ENCODE assay signal across 16 cellular contexts in the genomic region with DNA sequence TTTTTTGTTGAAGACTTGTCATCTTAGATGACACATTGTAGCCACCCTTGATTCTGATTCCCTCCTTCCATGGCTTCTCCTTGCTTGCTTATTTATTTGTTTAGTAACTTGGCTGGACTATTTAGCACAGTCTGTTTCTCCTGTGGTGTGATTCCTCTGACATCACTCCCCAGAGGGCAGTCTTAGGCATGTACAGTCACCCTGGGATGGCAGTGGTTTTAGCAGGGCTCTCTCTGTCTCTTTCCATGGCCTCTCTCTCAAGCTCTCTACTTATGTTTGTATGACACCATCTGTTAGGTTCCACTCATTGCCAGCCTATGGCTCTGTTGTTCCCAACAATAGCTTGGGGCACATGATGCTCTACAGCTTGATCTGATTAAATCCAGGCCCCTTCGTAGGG.
DNase-seq lines count a peak whose midpoint lies in the region; ATAC-seq, FAIRE-seq and TF ChIP-seq lines count a peak whose summit lies in the region.
"Had no signal": no experiment of that assay in that cellular context is flagged by ENCODE, and none has a peak within 500 bp of the region (broad histone marks: within the 10 kb centered on the region; RNA-seq: fewer than 3 reads in every experiment).

No MANE protein-coding gene starts in this region.

- no peaks in the 10 kb centered on the region for H3F3A ChIP-seq in SK-N-SH (replicated peaks; ENCODE audit: insufficient read depth)

- peak overlapping the region; percentile 46 for H3K27ac Mint-ChIP-seq in stimulated activated naive CD8-positive, alpha-beta T cell treated with anti-CD3 and anti-CD28 coated beads, Interleukin-15, Interleukin-2, amounts not matched to agents 100 ng/mL and 50 ng/mL, for 24 hours
- H3K27ac Mint-ChIP-seq: activated CD4-positive, alpha-beta T cell treated with anti-CD3 and anti-CD28 coated beads, Interleukin-2, amount 10 ng/mL, durations not matched to agents 24 days and 14 days; IgD-negative memory B cell had no signal

- RAD21 ChIA-PET in GM12878 (lab: Charles Lee; ENCODE audit: unreplicated experiment), result interaction anchor here (1.3 to 2.9 kb wide), 5 partner anchors 19 to 284 kb away, joined by 3 to 13 read pairs (median 4); no protein-coding TSS in a partner anchor

- no peak for TF ChIP-seq CTCF in SK-N-SH (IDR thresholded peaks at IDR 0.05)
- TF ChIP-seq CTCF in GM12878 (IDR thresholded peaks at IDR 0.05 in 2 of 3, conservative IDR thresholded peaks at IDR 0.05 in 1 of 3; ENCODE audit: control insufficient read depth in 2 of 3, extremely low read depth in 1 of 3, insufficient read depth in 1 of 3, low read depth in 3 of 3, low read length in 3 of 3), result peak in 1 of 3 experiments; percentile 22; a peak in 1 of 6 replicates
- no peak for TF ChIP-seq CTCF in esophagus muscularis mucosa (IDR thresholded peaks at IDR 0.05)

- H3K36me3 Mint-ChIP-seq in stimulated activated naive CD8-positive, alpha-beta T cell treated with anti-CD3 and anti-CD28 coated beads, Interleukin-15, Interleukin-2, amounts not matched to agents 100 ng/mL and 50 ng/mL, for 24 hours (ENCODE audit: low read depth), result no peaks in the 10 kb centered on the region

- no TSS peak for BruUV-seq in GM12878 (replicated peaks; lab: Mats Ljungman, UMichigan)

- no peak for TF ChIP-seq POLR2A in GM12878 (IDR thresholded peaks at IDR 0.05; ENCODE audit: low read depth, low read length)
- no peak for TF ChIP-seq POLR2A in esophagus muscularis mucosa (IDR thresholded peaks at IDR 0.05; ENCODE audit: low read depth)

- TF ChIP-seq EP300 in SK-N-SH (IDR thresholded peaks at IDR 0.05; ENCODE audit: borderline replicate concordance in 1 of 2, low read depth in 1 of 2, low read length in 1 of 2), result no peak
- no peak for TF ChIP-seq EP300 in GM12878 (IDR thresholded peaks at IDR 0.05; ENCODE audit: borderline replicate concordance in 1 of 2, control insufficient read depth in 1 of 2, low read depth in 2 of 2, low read length in 2 of 2)
- TF ChIP-seq EP300 in esophagus muscularis mucosa (IDR thresholded peaks at IDR 0.05), result no peak

- CTCF ChIA-PET in SK-N-SH (lab: Yijun Ruan, JAX), result interaction anchor here (0.6 to 11.0 kb wide), 9 partner anchors 7 to 722 kb away, joined by 3 to 135 read pairs (median 7); no protein-coding TSS in a partner anchor
- CTCF ChIA-PET in GM12878 (lab: Yijun Ruan, JAX), result interaction anchor here (0.9 to 7.7 kb wide), 4 partner anchors 7 to 342 kb away, joined by 3 to 80 read pairs (median 18); no protein-coding TSS in a partner anchor

- WGBS in SK-N-SH (ENCODE audit: low lambda C conversion rate), result 8% methylated on average over 1 of the region's 1 CpG
- 44% methylated on average over 1 of the region's 1 CpG for WGBS in GM12878 (ENCODE audit: insufficient coverage, insufficient replicate concordance, low lambda C conversion rate, missing lambda C conversion rate)
- 100% methylated on average over 1 of the region's 1 CpG for WGBS in esophagus muscularis mucosa

- peaks cover 17% of the 10 kb centered on the region for H3K4me1 Mint-ChIP-seq in stimulated activated naive CD8-positive, alpha-beta T cell treated with anti-CD3 and anti-CD28 coated beads, Interleukin-15, Interleukin-2, amounts not matched to agents 100 ng/mL and 50 ng/mL, for 24 hours (ENCODE audit: low read depth)
- H3K4me1 Mint-ChIP-seq: IgD-negative memory B cell had no signal

- FAIRE-seq in GM12878 (lab: Jason Lieb, UNC), result no peak
- FAIRE-seq: A204.1 had no signal

- no peaks in the 10 kb centered on the region for H3K79me2 ChIP-seq in SK-N-SH (ENCODE audit: insufficient read depth)
- H3K79me2 ChIP-seq in GM12878 (ENCODE audit: control insufficient read depth, insufficient read depth, low read length), result no peaks in the 10 kb centered on the region

- in situ Hi-C loops in GM12878 (cut with MboI), result no loop called here

- H4K20me1 ChIP-seq in SK-N-SH (ENCODE audit: insufficient read depth) (no peaks in the 10 kb centered on the region), GM12878 (ENCODE audit: control insufficient read depth, insufficient read depth) (no peaks in the 10 kb centered on the region)

- H3K4me1 ChIP-seq in SK-N-SH (ENCODE audit: control insufficient read depth in 1 of 2, insufficient read depth in 2 of 2, low read depth in 1 of 2, low read length in 1 of 2) (peaks cover 0 to 29% of the 10 kb centered on the region in 2 experiments; a peak in 2 of 4 replicates), GM12878 (ENCODE audit: control insufficient read depth, insufficient read depth, low read length) (no peaks in the 10 kb centered on the region), esophagus muscularis mucosa (peaks cover 9 to 20% (median 14%) of the 10 kb centered on the region in 4 donors)
- H3K4me1 ChIP-seq: Caco-2 had no signal

- TF ChIP-seq RAD21 in SK-N-SH (IDR thresholded peaks at IDR 0.05; ENCODE audit: low read length), result peak; percentile 34; the same call in 1 of the 2 replicates
- 0 out of 2 replicates have a peak, but pooled peaks have one; percentile 9 for TF ChIP-seq RAD21 in GM12878 (IDR thresholded peaks at IDR 0.05; ENCODE audit: insufficient read depth, low read depth, low read length)

- intact Hi-C loops in GM12878 (cut with micrococcal nuclease; ENCODE audit: unreplicated experiment) (no loop called here), esophagus muscularis mucosa (cut with DNase I) (no loop called here)

- H3K4me3 ChIP-seq in SK-N-SH (ENCODE audit: low read depth in 2 of 2, low read length in 1 of 2) (no peak overlapping the region), GM12878 (no peak overlapping the region), esophagus muscularis mucosa (no peak overlapping the region)
- H3K4me3 ChIP-seq: skin epidermis, upper lobe of left lung had no signal

- H3K27ac ChIP-seq in SK-N-SH (ENCODE audit: low read depth in 2 of 2, low read length in 1 of 2) (no peak overlapping the region), GM12878 (ENCODE audit: control insufficient read depth, insufficient read depth) (no peak overlapping the region), esophagus muscularis mucosa (replicated peaks in 1 of 4) (no peak overlapping the region)
- H3K27ac ChIP-seq: upper lobe of left lung had no signal

- no peaks in the 10 kb centered on the region for H3K9me3 ChIP-seq in SK-N-SH
- H3K9me3 ChIP-seq in GM12878 (replicated peaks; ENCODE audit: control insufficient read depth, insufficient read depth, low read length), result no peaks in the 10 kb centered on the region; the same call in 2 of the 3 replicates
- H3K9me3 ChIP-seq in esophagus muscularis mucosa, result no peaks in the 10 kb centered on the region
- H3K9me3 ChIP-seq: Caco-2, upper lobe of left lung had no signal

- no peaks in the 10 kb centered on the region for H3K9me3 Mint-ChIP-seq in stimulated activated naive CD8-positive, alpha-beta T cell treated with anti-CD3 and anti-CD28 coated beads, Interleukin-15, Interleukin-2, amounts not matched to agents 100 ng/mL and 50 ng/mL, for 24 hours
- H3K9me3 Mint-ChIP-seq: activated CD4-positive, alpha-beta T cell treated with anti-CD3 and anti-CD28 coated beads, Interleukin-2, amount 10 ng/mL, durations not matched to agents 24 days and 14 days had no signal

- no peaks in the 10 kb centered on the region for H3K9me2 ChIP-seq in SK-N-SH

- SMC1A ChIA-PET in GM12878 (lab: Charles Lee; ENCODE audit: uncharacterized antibody, unreplicated experiment), result interaction anchor here (0.7 to 6.1 kb wide), 8 partner anchors 7 to 350 kb away, joined by 3 to 37 read pairs (median 5); no protein-coding TSS in a partner anchor

- H3K27me3 ChIP-seq in SK-N-SH (ENCODE audit: insufficient read depth), result no peaks in the 10 kb centered on the region
- H3K27me3 ChIP-seq in GM12878 (replicated peaks in 1 of 2; ENCODE audit: control insufficient read depth in 2 of 2, insufficient read depth in 2 of 2, low read length in 1 of 2), result no peaks in the 10 kb centered on the region
- no peaks in the 10 kb centered on the region for H3K27me3 ChIP-seq in esophagus muscularis mucosa
- H3K27me3 ChIP-seq: upper lobe of left lung had no signal

- H3K4me3 Mint-ChIP-seq in stimulated activated naive CD8-positive, alpha-beta T cell treated with anti-CD3 and anti-CD28 coated beads, Interleukin-15, Interleukin-2, amounts not matched to agents 100 ng/mL and 50 ng/mL, for 24 hours, result no peak overlapping the region
- H3K4me3 Mint-ChIP-seq: activated CD4-positive, alpha-beta T cell treated with anti-CD3 and anti-CD28 coated beads, Interleukin-2, amount 10 ng/mL, durations not matched to agents 24 days and 14 days; IgD-negative memory B cell had no signal

- ATAC-seq in SK-N-SH treated with all-trans-retinoic acid at 6 μM for 48 hours (no peak), HG03378 (IDR thresholded peaks at IDR 0.05; ENCODE audit: unreplicated experiment) (peak; percentile 83), GM12878 (peak; percentile 84), GM18519 (IDR thresholded peaks at IDR 0.05; ENCODE audit: low FRiP score, unreplicated experiment) (no peak)

- H3K9ac ChIP-seq in SK-N-SH (no peak overlapping the region), GM12878 (ENCODE audit: control insufficient read depth, insufficient read depth, low read length) (no peak overlapping the region)

- H3K4me2 ChIP-seq in SK-N-SH (no peak overlapping the region), GM12878 (ENCODE audit: control insufficient read depth, insufficient read depth) (no peak overlapping the region)

- POLR2A ChIA-PET in SK-N-SH (lab: Yijun Ruan, JAX) (no interaction called here), GM12878 (lab: Charles Lee) (interaction anchor here (1.2 kb wide), 1 partner anchor 13 kb away, joined by 4 read pairs; no protein-coding TSS in a partner anchor)

- H2AFZ ChIP-seq in SK-N-SH (ENCODE audit: low read depth) (no peak overlapping the region), GM12878 (ENCODE audit: control insufficient read depth, low read depth, low read length) (no peak overlapping the region)

- H3K36me3 ChIP-seq in SK-N-SH (replicated peaks in 1 of 2; ENCODE audit: control insufficient read depth in 1 of 2, insufficient read depth in 2 of 2, low read length in 1 of 2) (no peaks in the 10 kb centered on the region), GM12878 (ENCODE audit: control insufficient read depth in 2 of 2, insufficient read depth in 2 of 2, low read length in 1 of 2) (no peaks in the 10 kb centered on the region), esophagus muscularis mucosa (peaks cover 0 to 40% (median 22%) of the 10 kb centered on the region in 4 donors)

- DNase-seq in SK-N-SH, result peak; percentile 57
- DNase-seq in GM12878 (ENCODE audit: low read depth, low spot score), result no peak
- DNase-seq in GM19238 (ENCODE audit: insufficient read length, low spot score), result no peak
- no peak for DNase-seq in esophagus muscularis mucosa (ENCODE audit: extremely low spot score)
- DNase-seq: activated CD4-positive, alpha-beta T cell treated with anti-CD3 and anti-CD28 coated beads, Interleukin-2, amount 10 ng/mL, durations not matched to agents 24 days and 14 days; Caco-2; cerebellar nuclear complex; NCI-H1694; upper lobe of left lung had no signal

- no peaks in the 10 kb centered on the region for H3K27me3 Mint-ChIP-seq in stimulated activated naive CD8-positive, alpha-beta T cell treated with anti-CD3 and anti-CD28 coated beads, Interleukin-15, Interleukin-2, amounts not matched to agents 100 ng/mL and 50 ng/mL, for 24 hours

TF ChIP-seq in SK-N-SH treated with all-trans-retinoic acid at 6 μM for 48 hours, 23 proteins besides CTCF, POLR2A, EP300 and RAD21 (continues in another document):
- TF ChIP-seq ZFP3 (CRISPR knock-in tag; IDR thresholded peaks at IDR 0.05) (no peak), GLIS3 (CRISPR knock-in tag; IDR thresholded peaks at IDR 0.05) (no peak)

TF ChIP-seq in GM12878, 131 proteins besides CTCF, POLR2A, EP300 and RAD21 (continues in another document):
- no peak for TF ChIP-seq IRF4 (IDR thresholded peaks at IDR 0.05; ENCODE audit: low read depth, low read length)

Comparison
In these comparisons a context has a peak if more than half of its experiments do, and no peak if none do; other contexts are left out.
1. ATAC-seq: peak in HG03378 (single experiment) and GM12878 (single experiment); none in SK-N-SH treated with all-trans-retinoic acid at 6 μM for 48 hours (single experiment) and GM18519 (single experiment).
2. Of the 26 proteins assayed by ChIP-seq in both GM12878 and SK-N-SH: peak only in GM12878: SMC3; only in SK-N-SH: none; in both: RAD21; in neither: 23; mixed calls (peak in some experiments, not most) for 1.